Comparison of ENCODE assay signal across 8 cellular contexts in genomic region chr1:100893718-100894117, GRCh38. TPM values are rescaled to one million over a fixed set of nuclear protein-coding genes. Genes with fewer than 3 reads are reported as not detected.
DNase-seq lines count a peak whose midpoint lies in the region; ATAC-seq, FAIRE-seq and TF ChIP-seq lines count a peak whose summit lies in the region.

No MANE protein-coding gene starts in this region.

- H3K27me3 ChIP-seq in BE2C (no peaks in the 10 kb centered on the region), HUES48 (ENCODE audit: control insufficient read depth, insufficient read depth, low read length) (no peaks in the 10 kb centered on the region), K562 (ENCODE audit: control insufficient read depth in 2 of 2, insufficient read depth in 2 of 2, low read length in 2 of 2) (no peaks in the 10 kb centered on the region)

- H3K4me2 ChIP-seq in K562 (ENCODE audit: insufficient read depth, low read length) = peak overlapping the region; percentile 65

- H3K4me1 Mint-ChIP-seq in mesothelial cell of epicardium = peaks cover 38% of the 10 kb centered on the region

- peak overlapping the region; percentile 99 for H3K4me3 Mint-ChIP-seq in mesothelial cell of epicardium

- H3K4me1 ChIP-seq in BE2C (no peaks in the 10 kb centered on the region), HUES48 (ENCODE audit: control insufficient read depth, insufficient read depth, low read length) (peaks cover 13% of the 10 kb centered on the region), K562 (replicated peaks in 1 of 2; ENCODE audit: control insufficient read depth in 2 of 2, insufficient read depth in 2 of 2, low read length in 2 of 2) (peaks cover 0 to 8% of the 10 kb centered on the region in 2 experiments; a peak in 3 of 5 replicates)

- no peaks in the 10 kb centered on the region for H4K20me1 ChIP-seq in K562 (replicated peaks; ENCODE audit: control insufficient read depth, insufficient read depth, low read length)

- H3K9ac ChIP-seq in HUES48 (ENCODE audit: low read depth, low read length) = peak overlapping the region; percentile 84
- H3K9ac ChIP-seq in K562 (ENCODE audit: insufficient read depth in 1 of 2, low read depth in 2 of 2, low read length in 2 of 2) = peak overlapping the region in 1 of 2 experiments; percentile 93; a peak in 3 of 4 replicates

- no peaks in the 10 kb centered on the region for H3K9me1 ChIP-seq in K562 (ENCODE audit: control insufficient read depth, insufficient read depth, low read length)

- H3K27me3 Mint-ChIP-seq in mesothelial cell of epicardium (ENCODE audit: low read depth) = no peaks in the 10 kb centered on the region

- WGBS in K562 (ENCODE audit: insufficient coverage, low coverage, missing lambda C conversion rate) = 0% methylated on average over 2 of the region's 2 CpGs

- intact Hi-C loops in K562 (cut with micrococcal nuclease) = loop anchor here (10.0 kb wide), 1 partner anchor 759 kb away; the partner anchor contains the start of genes SASS6 and TRMT13

- no peak for TF ChIP-seq RAD21 in K562 (CRISPR knock-in tag; conservative IDR thresholded peaks at IDR 0.05 in 1 of 2, IDR thresholded peaks at IDR 0.05 in 1 of 2)

- ATAC-seq in K562 (no peak), HG03159 (IDR thresholded peaks at IDR 0.05; ENCODE audit: unreplicated experiment) (no peak)

- in situ Hi-C loops in K562 (cut with MboI) = no loop called here

- BruUV-seq in K562 (replicated peaks; lab: Mats Ljungman, UMichigan) = no TSS peak

- POLR2A ChIA-PET in K562 (lab: Yijun Ruan, JAX) = interaction anchor here (0.5 kb wide), 1 partner anchor 99 kb away, joined by 3 read pairs; no protein-coding TSS in a partner anchor

- H3K36me3 ChIP-seq in BE2C (peaks cover 4% of the 10 kb centered on the region; the same call in 1 of the 2 replicates), HUES48 (ENCODE audit: control insufficient read depth, insufficient read depth, low read length) (peaks cover 39% of the 10 kb centered on the region), K562 (ENCODE audit: control insufficient read depth, insufficient read depth, low read length) (peaks cover 31% of the 10 kb centered on the region; the same call in 2 of the 3 replicates)

- no peak for TF ChIP-seq POLR2A in K562 (conservative IDR thresholded peaks at IDR 0.05)

- CTCF ChIA-PET in K562 (lab: Yijun Ruan, JAX; ENCODE audit: low intra/inter-chr PET ratio) = no interaction called here

- DNase-seq in BE2C (no peak), K562 (ENCODE audit: extremely low read depth in 1 of 4, low spot score in 3 of 4) (no peak), mesothelial cell of epicardium (ENCODE audit: low spot score in 2 of 2, unreplicated experiment in 2 of 2) (no peak), D341Med (ENCODE audit: low spot score) (no peak), hepatic stellate cell (ENCODE audit: low spot score) (no peak), NCI-H1417 treated with DMSO at 0.1 percent for 48 hours (lab: John Stamatoyannopoulos, UW) (no peak)

- peak overlapping the region; percentile 12; the same call in 1 of the 2 replicates for H2AFZ ChIP-seq in K562 (ENCODE audit: low read depth, low read length)

- no peak for TF ChIP-seq EP300 in K562 (IDR thresholded peaks at IDR 0.05; ENCODE audit: low read length)

- H3K27ac ChIP-seq in HUES48 (ENCODE audit: low read depth, low read length) = no peak overlapping the region
- H3K27ac ChIP-seq in K562 (ENCODE audit: extremely low read depth, low read depth, low read length) = peak overlapping the region; percentile 92; the same call in 2 of the 3 replicates

- H3K4me3 ChIP-seq in BE2C (ENCODE audit: low read depth, low read length) (peak overlapping the region; percentile 98), HUES48 (ENCODE audit: low read depth, low read length) (peak overlapping the region; percentile 94), K562 (peak overlapping the region; percentile 90)

- H3K9me3 ChIP-seq in BE2C (no peaks in the 10 kb centered on the region; the same call in none of the 2 replicates), HUES48 (ENCODE audit: control insufficient read depth, insufficient read depth, low read length) (peaks cover 19% of the 10 kb centered on the region), K562 (replicated peaks; ENCODE audit: control insufficient read depth, insufficient read depth, low read depth, low read length) (peaks cover 13% of the 10 kb centered on the region)

- peak overlapping the region; percentile 82 for H3K27ac Mint-ChIP-seq in mesothelial cell of epicardium

- no peak for TF ChIP-seq CTCF in BE2C (IDR thresholded peaks at IDR 0.05; ENCODE audit: low read depth, low read length)
- no peak for TF ChIP-seq CTCF in K562 (IDR thresholded peaks at IDR 0.05 in 2 of 3, conservative IDR thresholded peaks at IDR 0.05 in 1 of 3; ENCODE audit: insufficient read depth in 2 of 3, low read depth in 1 of 3, low read length in 3 of 3)
- no peak for TF ChIP-seq CTCF in mesothelial cell of epicardium (IDR thresholded peaks at IDR 0.05; ENCODE audit: unreplicated experiment)

- peaks cover 34% of the 10 kb centered on the region for H3K36me3 Mint-ChIP-seq in mesothelial cell of epicardium

- H3K79me2 ChIP-seq in K562 (ENCODE audit: control insufficient read depth, insufficient read depth, low read length) = peaks cover 63% of the 10 kb centered on the region

- no peak for FAIRE-seq in K562 (lab: Jason Lieb, UNC)

- peaks cover 18% of the 10 kb centered on the region for H3K9me3 Mint-ChIP-seq in mesothelial cell of epicardium

TF ChIP-seq in K562, 482 proteins besides CTCF, POLR2A, EP300 and RAD21 (continues in another document):
- no peak for TF ChIP-seq NCOA6 (IDR thresholded peaks at IDR 0.05)
- TF ChIP-seq U2AF2 (optimal IDR thresholded peaks at IDR 0.05; ENCODE audit: low read depth, low read length) = no peak
- TF ChIP-seq DEAF1 (CRISPR knock-in tag; IDR thresholded peaks at IDR 0.05) = no peak
- TF ChIP-seq ZBTB17 (CRISPR knock-in tag; IDR thresholded peaks at IDR 0.05) = no peak

RNA-seq across cellular contexts. Expression of gene EXTL2, which starts 0.9 kb away (rescaled TPM):
- polyA plus RNA-seq in BE2C (2012; ENCODE audit: insufficient read depth, insufficient read length, low read depth) = 22.0 TPM
- 22.5 and 64.7 TPM in 2 replicates for total RNA-seq in K562 (2011; cell fraction: chromatin; rRNA removed; ENCODE audit: low replicate concordance)
- 18.0 and 20.9 TPM in 2 replicates for total RNA-seq in K562 (2011; cell fraction: nucleolus; rRNA removed)
- total RNA-seq in K562 (2011; cell fraction: nucleoplasm; rRNA removed) = 37.9 and 70.1 TPM in 2 replicates
- total RNA-seq in K562 (2014; rRNA removed) = 8.5 and 9.1 TPM in 2 replicates
- 27.7 and 29.4 TPM in 2 replicates for total RNA-seq in K562 (2014; rRNA removed; fragmentation: Illumina TruSeq; extraction: Trizol)
- 25.0 and 26.0 TPM in 2 replicates for total RNA-seq in K562 (2015; rRNA removed; fragmentation: Illumina TruSeq; extraction: Trizol)
- total RNA-seq in K562 (2021) = 16.8 and 17.0 TPM in 2 replicates
- polyA plus RNA-seq in K562 (2011; rRNA removed) = 29.7 and 40.7 TPM in 2 replicates
- polyA plus RNA-seq in K562 (2011; cell fraction: cytosol; rRNA removed) = 7.8 and 12.4 TPM in 2 replicates
- polyA plus RNA-seq in K562 (2011; cell fraction: nucleus; rRNA removed) = 28.9 and 33.0 TPM in 2 replicates
- polyA plus RNA-seq in K562 (2012) = 15.7 and 21.4 TPM in 2 replicates
- 20.4 and 21.2 TPM in 2 replicates for polyA plus RNA-seq in K562 (2014; fragmentation: Illumina TruSeq; extraction: Trizol)
- 10 to 100 TPM; 30.5 to 38.6 TPM for polyA plus RNA-seq in K562 (2014; fragmentation: Nextera tagmentation; extraction: Ambion mirVana)
- 14.1 and 17.9 TPM in 2 replicates for polyA plus RNA-seq in K562 (2014; rRNA removed)
- 25.9 and 28.3 TPM in 2 replicates for polyA minus RNA-seq in K562 (2011; rRNA and poly(A)+ RNA removed)
- polyA minus RNA-seq in K562 (2011; cell fraction: cytosol; rRNA and poly(A)+ RNA removed) = 6.7 and 13.1 TPM in 2 replicates
- polyA minus RNA-seq in K562 (2011; cell fraction: nucleus; rRNA and poly(A)+ RNA removed) = 19.9 and 35.4 TPM in 2 replicates
- total RNA-seq in mesothelial cell of epicardium = 49.8 to 52.0 TPM (median 50.2 TPM) in 3 replicates

RNA-seq across cellular contexts. Expression of gene SLC30A7, which starts 2.2 kb away (rescaled TPM):
- polyA plus RNA-seq in BE2C (2012; ENCODE audit: insufficient read depth, insufficient read length, low read depth) = 4.6 TPM
- total RNA-seq in K562 (2011; cell fraction: chromatin; rRNA removed; ENCODE audit: low replicate concordance) = 26.7 and 40.9 TPM in 2 replicates
- 7.3 and 9.2 TPM in 2 replicates for total RNA-seq in K562 (2011; cell fraction: nucleolus; rRNA removed)
- 23.0 and 38.4 TPM in 2 replicates for total RNA-seq in K562 (2011; cell fraction: nucleoplasm; rRNA removed)
- total RNA-seq in K562 (2014; rRNA removed) (7.2 and 7.4 TPM in 2 replicates), K562 (2014; rRNA removed; fragmentation: Illumina TruSeq; extraction: Trizol) (17.1 and 19.5 TPM in 2 replicates), K562 (2015; rRNA removed; fragmentation: Illumina TruSeq; extraction: Trizol) (14.0 and 14.6 TPM in 2 replicates), K562 (2021) (14.0 and 15.1 TPM in 2 replicates), mesothelial cell of epicardium (40.8 to 43.5 TPM (median 41.4 TPM) in 3 replicates)
- polyA plus RNA-seq in K562 (2011; rRNA removed) (6.0 and 7.2 TPM in 2 replicates), K562 (2014; fragmentation: Illumina TruSeq; extraction: Trizol) (5.5 and 5.8 TPM in 2 replicates), K562 (2014; fragmentation: Nextera tagmentation; extraction: Ambion mirVana) (1 to 10 TPM; 4.3 to 9.3 TPM), K562 (2014; rRNA removed) (3.5 and 3.6 TPM in 2 replicates)
- polyA plus RNA-seq in K562 (2011; cell fraction: cytosol; rRNA removed) = 1.7 and 3.6 TPM in 2 replicates
- 8.3 and 9.2 TPM in 2 replicates for polyA plus RNA-seq in K562 (2011; cell fraction: nucleus; rRNA removed)
- polyA plus RNA-seq in K562 (2012) = 2.9 and 3.0 TPM in 2 replicates
- polyA minus RNA-seq in K562 (2011; rRNA and poly(A)+ RNA removed) = 13.4 and 14.2 TPM in 2 replicates
- 9.3 and 12.6 TPM in 2 replicates for polyA minus RNA-seq in K562 (2011; cell fraction: cytosol; rRNA and poly(A)+ RNA removed)
- 6.5 and 9.0 TPM in 2 replicates for polyA minus RNA-seq in K562 (2011; cell fraction: nucleus; rRNA and poly(A)+ RNA removed)
